ENCODE assay signal across 8 cellular contexts in genomic region chr22:49958961-49959781, GRCh38. TPM values are rescaled to one million over a fixed set of nuclear protein-coding genes. Genes with fewer than 3 reads are reported as not detected.
DNase-seq lines count a peak whose midpoint lies in the region; ATAC-seq and TF ChIP-seq lines count a peak whose summit lies in the region.

No MANE protein-coding gene starts in this region.

- H3K27me3 Mint-ChIP-seq in stimulated activated naive B cell treated with anti-CD40 and anti-IgM and Interleukin-4, amounts not matched to agents 10 μg/mL and 1 μg/mL and 100 μg/mL, for 72 hours, result no peaks in the 10 kb centered on the region

- H3K9me3 ChIP-seq in iPS-20b (ENCODE audit: insufficient read depth, low read depth, low read length), result no peaks in the 10 kb centered on the region

- H3K4me3 Mint-ChIP-seq in stimulated activated naive B cell treated with anti-CD40 and anti-IgM and Interleukin-4, amounts not matched to agents 10 μg/mL and 1 μg/mL and 100 μg/mL, for 72 hours, result peak overlapping the region; percentile 89 to 90

- H3K27ac ChIP-seq in HL-60 (replicated peaks), result peak overlapping the region; percentile 76
- H3K27ac ChIP-seq in iPS-20b (ENCODE audit: low read length), result no peak overlapping the region

- no peaks in the 10 kb centered on the region; the same call in 1 of the 2 replicates for H3K4me1 ChIP-seq in iPS-20b (ENCODE audit: insufficient read depth, low read length)

- H3K9ac ChIP-seq in iPS-20b (ENCODE audit: low read depth, low read length), result no peak overlapping the region

- ATAC-seq in activated naive CD4-positive, alpha-beta T cell treated with anti-CD3 and anti-CD28 coated beads, Interleukin-2, amount 50 U/mL, for 72 hours, result no peak
- ATAC-seq in stimulated activated naive B cell treated with anti-CD40 and anti-IgM and Interleukin-4, amounts not matched to agents 10 μg/mL and 1 μg/mL and 100 μg/mL, for 72 hours (replicated peaks), result no peak
- ATAC-seq in HG03196 (IDR thresholded peaks at IDR 0.05; ENCODE audit: unreplicated experiment) (no peak), HG03378 (IDR thresholded peaks at IDR 0.05; ENCODE audit: unreplicated experiment) (no peak)

- peak overlapping the region; percentile 77 to 95 for H3K27ac Mint-ChIP-seq in activated naive CD4-positive, alpha-beta T cell treated with anti-CD3 and anti-CD28 coated beads, Interleukin-2, amount 50 U/mL, for 72 hours
- peak overlapping the region; percentile 96 for H3K27ac Mint-ChIP-seq in stimulated activated naive B cell treated with anti-CD40 and anti-IgM and Interleukin-4, amounts not matched to agents 10 μg/mL and 1 μg/mL and 100 μg/mL, for 72 hours

- no peaks in the 10 kb centered on the region for H3K27me3 ChIP-seq in HL-60 (ENCODE audit: insufficient read depth, poor library complexity, severe bottlenecking)
- peaks cover 17% of the 10 kb centered on the region; the same call in 1 of the 2 replicates for H3K27me3 ChIP-seq in iPS-20b (ENCODE audit: insufficient read depth, low read length)

- peaks cover 24 to 50% of the 10 kb centered on the region in 2 donors for H3K4me1 Mint-ChIP-seq in stimulated activated naive B cell treated with anti-CD40 and anti-IgM and Interleukin-4, amounts not matched to agents 10 μg/mL and 1 μg/mL and 100 μg/mL, for 72 hours

- DNase-seq in HL-60 (ENCODE audit: low read depth in 1 of 2, low spot score in 1 of 2) (no peak), NAMALWA (ENCODE audit: low spot score) (no peak), cerebellum (ENCODE audit: low spot score) (no peak)
- no peak for DNase-seq in activated naive CD4-positive, alpha-beta T cell treated with anti-CD3 and anti-CD28 coated beads, Interleukin-2, amount 50 U/mL, for 72 hours (ENCODE audit: low spot score in 2 of 2)
- DNase-seq in stimulated activated naive B cell treated with anti-CD40 and anti-IgM and Interleukin-4, amounts not matched to agents 10 μg/mL and 1 μg/mL and 100 μg/mL, for 72 hours, result no peak

- H3K36me3 ChIP-seq in iPS-20b (ENCODE audit: insufficient read depth, low read depth, low read length), result peaks cover 18% of the 10 kb centered on the region; the same call in 1 of the 2 replicates

- H3K4me3 ChIP-seq in HL-60 (replicated peaks; ENCODE audit: insufficient read depth, low read length) (peak overlapping the region; percentile 49), iPS-20b (ENCODE audit: low read length) (peak overlapping the region; percentile 68; the same call in 1 of the 2 replicates)

- no peak for TF ChIP-seq CTCF in HL-60 (IDR thresholded peaks at IDR 0.05; ENCODE audit: insufficient read depth, low read length)

- H3K9me3 Mint-ChIP-seq in activated naive CD4-positive, alpha-beta T cell treated with anti-CD3 and anti-CD28 coated beads, Interleukin-2, amount 50 U/mL, for 72 hours, result no peaks in the 10 kb centered on the region
- H3K9me3 Mint-ChIP-seq in stimulated activated naive B cell treated with anti-CD40 and anti-IgM and Interleukin-4, amounts not matched to agents 10 μg/mL and 1 μg/mL and 100 μg/mL, for 72 hours, result no peaks in the 10 kb centered on the region

- H3K36me3 Mint-ChIP-seq in activated naive CD4-positive, alpha-beta T cell treated with anti-CD3 and anti-CD28 coated beads, Interleukin-2, amount 50 U/mL, for 72 hours, result peaks cover 19 to 25% of the 10 kb centered on the region in 2 donors
- peaks cover 24 to 33% of the 10 kb centered on the region in 2 donors for H3K36me3 Mint-ChIP-seq in stimulated activated naive B cell treated with anti-CD40 and anti-IgM and Interleukin-4, amounts not matched to agents 10 μg/mL and 1 μg/mL and 100 μg/mL, for 72 hours

RNA-seq across cellular contexts. Expression of gene PIM3, which starts 1.4 kb away (rescaled TPM):
- 100 to 1,000 TPM in 1 of 2 donors, 10 to 100 TPM in 1; 77.2 to 522 TPM for total RNA-seq in activated naive CD4-positive, alpha-beta T cell treated with anti-CD3 and anti-CD28 coated beads, Interleukin-2, amount 50 U/mL, for 72 hours
- total RNA-seq in cerebellum, result 9.2 TPM

RNA-seq across cellular contexts. Expression of gene CRELD2, which starts 40.7 kb away (rescaled TPM):
- total RNA-seq in activated naive CD4-positive, alpha-beta T cell treated with anti-CD3 and anti-CD28 coated beads, Interleukin-2, amount 50 U/mL, for 72 hours, result 10 to 100 TPM; 19.1 to 31.0 TPM
- 13.8 TPM for total RNA-seq in cerebellum

RNA-seq across cellular contexts. Expression of gene ALG12, which starts 40.9 kb away (rescaled TPM):
- 10 to 100 TPM; 14.8 to 15.3 TPM for total RNA-seq in activated naive CD4-positive, alpha-beta T cell treated with anti-CD3 and anti-CD28 coated beads, Interleukin-2, amount 50 U/mL, for 72 hours
- total RNA-seq in cerebellum, result 13.1 TPM

RNA-seq across cellular contexts. Expression of gene IL17REL, which starts 53.4 kb away (rescaled TPM):
- total RNA-seq in activated naive CD4-positive, alpha-beta T cell treated with anti-CD3 and anti-CD28 coated beads, Interleukin-2, amount 50 U/mL, for 72 hours, result under 1 TPM; 0.11 to 0.12 TPM
- 0.27 TPM for total RNA-seq in cerebellum
